In the genomic region with DNA sequence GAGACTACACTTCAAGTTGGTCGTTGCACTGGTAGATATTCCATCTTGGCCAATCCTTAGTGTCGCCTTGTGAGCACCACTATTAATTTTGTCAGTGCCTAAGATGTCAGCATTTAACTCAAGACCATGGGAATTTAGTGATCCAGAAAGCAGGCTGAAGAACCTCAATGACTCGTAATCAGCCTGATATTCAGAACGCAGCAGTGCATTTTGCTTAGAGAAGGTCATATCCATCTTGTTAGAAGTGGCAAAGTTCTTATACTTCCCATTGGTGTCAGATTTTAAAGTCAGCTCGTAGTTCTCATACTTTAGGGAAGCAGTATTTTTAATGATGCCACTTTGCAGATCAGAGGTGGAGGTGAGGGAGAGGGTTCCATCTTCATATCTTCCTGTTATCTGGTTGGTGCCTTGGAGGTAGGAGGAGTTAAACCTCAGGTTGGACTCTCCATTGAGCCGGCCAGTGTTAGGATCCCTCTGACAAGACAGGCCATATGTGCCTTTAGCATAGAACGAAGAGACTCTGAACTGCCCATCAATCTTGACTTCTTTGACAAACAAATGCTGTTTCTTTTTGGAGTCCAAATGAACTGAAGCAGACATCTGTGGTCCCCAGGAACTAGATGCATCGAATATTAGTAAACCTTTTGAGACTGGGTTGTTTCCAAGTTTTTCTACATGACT, we compare ENCODE assay signal across 1 cellular context.
TF ChIP-seq lines count a peak whose summit lies in the region.

No MANE protein-coding gene starts in this region.

TF ChIP-seq in HepG2, 621 proteins besides CTCF, POLR2A, EP300 and RAD21 (continued from another document and continues in another):
- TF ChIP-seq, protein P1, sequence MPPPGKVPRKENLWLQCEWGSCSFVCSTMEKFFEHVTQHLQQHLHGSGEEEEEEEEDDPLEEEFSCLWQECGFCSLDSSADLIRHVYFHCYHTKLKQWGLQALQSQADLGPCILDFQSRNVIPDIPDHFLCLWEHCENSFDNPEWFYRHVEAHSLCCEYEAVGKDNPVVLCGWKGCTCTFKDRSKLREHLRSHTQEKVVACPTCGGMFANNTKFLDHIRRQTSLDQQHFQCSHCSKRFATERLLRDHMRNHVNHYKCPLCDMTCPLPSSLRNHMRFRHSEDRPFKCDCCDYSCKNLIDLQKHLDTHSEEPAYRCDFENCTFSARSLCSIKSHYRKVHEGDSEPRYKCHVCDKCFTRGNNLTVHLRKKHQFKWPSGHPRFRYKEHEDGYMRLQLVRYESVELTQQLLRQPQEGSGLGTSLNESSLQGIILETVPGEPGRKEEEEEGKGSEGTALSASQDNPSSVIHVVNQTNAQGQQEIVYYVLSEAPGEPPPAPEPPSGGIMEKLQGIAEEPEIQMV (CRISPR knock-in tag; IDR thresholded peaks at IDR 0.05; ENCODE audit: low read depth): no peak
- TF ChIP-seq SP140L (CRISPR knock-in tag; IDR thresholded peaks at IDR 0.05; ENCODE audit: borderline replicate concordance) (no peak), RBM22 (optimal IDR thresholded peaks at IDR 0.05; ENCODE audit: low read length) (peak; percentile 94), SOX13 (IDR thresholded peaks at IDR 0.05) (no peak), SOX13 (CRISPR knock-in tag; conservative IDR thresholded peaks at IDR 0.05 in 1 of 2, IDR thresholded peaks at IDR 0.05 in 1 of 2) (no peak), HNF4A (CRISPR knock-in tag; IDR thresholded peaks at IDR 0.05) (no peak), AGO2 (optimal IDR thresholded peaks at IDR 0.05; ENCODE audit: low read depth, low read length) (peak; percentile 72), NBN (conservative IDR thresholded peaks at IDR 0.05) (no peak), ZNF7 (CRISPR knock-in tag; IDR thresholded peaks at IDR 0.05) (no peak), PHF5A (CRISPR knock-in tag; IDR thresholded peaks at IDR 0.05; ENCODE audit: low read depth, unreplicated experiment) (peak; percentile 74), SSRP1 (CRISPR knock-in tag; IDR thresholded peaks at IDR 0.05) (peak; percentile 87; the same call in 1 of the 2 replicates), RFX1 (IDR thresholded peaks at IDR 0.05) (no peak)
- TF ChIP-seq, protein P2, sequence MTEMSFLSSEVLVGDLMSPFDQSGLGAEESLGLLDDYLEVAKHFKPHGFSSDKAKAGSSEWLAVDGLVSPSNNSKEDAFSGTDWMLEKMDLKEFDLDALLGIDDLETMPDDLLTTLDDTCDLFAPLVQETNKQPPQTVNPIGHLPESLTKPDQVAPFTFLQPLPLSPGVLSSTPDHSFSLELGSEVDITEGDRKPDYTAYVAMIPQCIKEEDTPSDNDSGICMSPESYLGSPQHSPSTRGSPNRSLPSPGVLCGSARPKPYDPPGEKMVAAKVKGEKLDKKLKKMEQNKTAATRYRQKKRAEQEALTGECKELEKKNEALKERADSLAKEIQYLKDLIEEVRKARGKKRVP (CRISPR knock-in tag; IDR thresholded peaks at IDR 0.05): 0 out of 4 replicates have a peak, but pooled peaks of 1 of the 2 experiments have one; percentile 9
- TF ChIP-seq, protein P3, sequence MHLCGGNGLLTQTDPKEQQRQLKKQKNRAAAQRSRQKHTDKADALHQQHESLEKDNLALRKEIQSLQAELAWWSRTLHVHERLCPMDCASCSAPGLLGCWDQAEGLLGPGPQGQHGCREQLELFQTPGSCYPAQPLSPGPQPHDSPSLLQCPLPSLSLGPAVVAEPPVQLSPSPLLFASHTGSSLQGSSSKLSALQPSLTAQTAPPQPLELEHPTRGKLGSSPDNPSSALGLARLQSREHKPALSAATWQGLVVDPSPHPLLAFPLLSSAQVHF (CRISPR knock-in tag; IDR thresholded peaks at IDR 0.05): 0 out of 2 replicates have a peak, but pooled peaks have one; percentile 11
- TF ChIP-seq, protein P4, sequence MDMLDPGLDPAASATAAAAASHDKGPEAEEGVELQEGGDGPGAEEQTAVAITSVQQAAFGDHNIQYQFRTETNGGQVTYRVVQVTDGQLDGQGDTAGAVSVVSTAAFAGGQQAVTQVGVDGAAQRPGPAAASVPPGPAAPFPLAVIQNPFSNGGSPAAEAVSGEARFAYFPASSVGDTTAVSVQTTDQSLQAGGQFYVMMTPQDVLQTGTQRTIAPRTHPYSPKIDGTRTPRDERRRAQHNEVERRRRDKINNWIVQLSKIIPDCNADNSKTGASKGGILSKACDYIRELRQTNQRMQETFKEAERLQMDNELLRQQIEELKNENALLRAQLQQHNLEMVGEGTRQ (IDR thresholded peaks at IDR 0.05; ENCODE audit: low read depth, low read length): no peak
- TF ChIP-seq, protein P4 (CRISPR knock-in tag; IDR thresholded peaks at IDR 0.05; ENCODE audit: borderline replicate concordance): no peak
- TF ChIP-seq, protein P5, sequence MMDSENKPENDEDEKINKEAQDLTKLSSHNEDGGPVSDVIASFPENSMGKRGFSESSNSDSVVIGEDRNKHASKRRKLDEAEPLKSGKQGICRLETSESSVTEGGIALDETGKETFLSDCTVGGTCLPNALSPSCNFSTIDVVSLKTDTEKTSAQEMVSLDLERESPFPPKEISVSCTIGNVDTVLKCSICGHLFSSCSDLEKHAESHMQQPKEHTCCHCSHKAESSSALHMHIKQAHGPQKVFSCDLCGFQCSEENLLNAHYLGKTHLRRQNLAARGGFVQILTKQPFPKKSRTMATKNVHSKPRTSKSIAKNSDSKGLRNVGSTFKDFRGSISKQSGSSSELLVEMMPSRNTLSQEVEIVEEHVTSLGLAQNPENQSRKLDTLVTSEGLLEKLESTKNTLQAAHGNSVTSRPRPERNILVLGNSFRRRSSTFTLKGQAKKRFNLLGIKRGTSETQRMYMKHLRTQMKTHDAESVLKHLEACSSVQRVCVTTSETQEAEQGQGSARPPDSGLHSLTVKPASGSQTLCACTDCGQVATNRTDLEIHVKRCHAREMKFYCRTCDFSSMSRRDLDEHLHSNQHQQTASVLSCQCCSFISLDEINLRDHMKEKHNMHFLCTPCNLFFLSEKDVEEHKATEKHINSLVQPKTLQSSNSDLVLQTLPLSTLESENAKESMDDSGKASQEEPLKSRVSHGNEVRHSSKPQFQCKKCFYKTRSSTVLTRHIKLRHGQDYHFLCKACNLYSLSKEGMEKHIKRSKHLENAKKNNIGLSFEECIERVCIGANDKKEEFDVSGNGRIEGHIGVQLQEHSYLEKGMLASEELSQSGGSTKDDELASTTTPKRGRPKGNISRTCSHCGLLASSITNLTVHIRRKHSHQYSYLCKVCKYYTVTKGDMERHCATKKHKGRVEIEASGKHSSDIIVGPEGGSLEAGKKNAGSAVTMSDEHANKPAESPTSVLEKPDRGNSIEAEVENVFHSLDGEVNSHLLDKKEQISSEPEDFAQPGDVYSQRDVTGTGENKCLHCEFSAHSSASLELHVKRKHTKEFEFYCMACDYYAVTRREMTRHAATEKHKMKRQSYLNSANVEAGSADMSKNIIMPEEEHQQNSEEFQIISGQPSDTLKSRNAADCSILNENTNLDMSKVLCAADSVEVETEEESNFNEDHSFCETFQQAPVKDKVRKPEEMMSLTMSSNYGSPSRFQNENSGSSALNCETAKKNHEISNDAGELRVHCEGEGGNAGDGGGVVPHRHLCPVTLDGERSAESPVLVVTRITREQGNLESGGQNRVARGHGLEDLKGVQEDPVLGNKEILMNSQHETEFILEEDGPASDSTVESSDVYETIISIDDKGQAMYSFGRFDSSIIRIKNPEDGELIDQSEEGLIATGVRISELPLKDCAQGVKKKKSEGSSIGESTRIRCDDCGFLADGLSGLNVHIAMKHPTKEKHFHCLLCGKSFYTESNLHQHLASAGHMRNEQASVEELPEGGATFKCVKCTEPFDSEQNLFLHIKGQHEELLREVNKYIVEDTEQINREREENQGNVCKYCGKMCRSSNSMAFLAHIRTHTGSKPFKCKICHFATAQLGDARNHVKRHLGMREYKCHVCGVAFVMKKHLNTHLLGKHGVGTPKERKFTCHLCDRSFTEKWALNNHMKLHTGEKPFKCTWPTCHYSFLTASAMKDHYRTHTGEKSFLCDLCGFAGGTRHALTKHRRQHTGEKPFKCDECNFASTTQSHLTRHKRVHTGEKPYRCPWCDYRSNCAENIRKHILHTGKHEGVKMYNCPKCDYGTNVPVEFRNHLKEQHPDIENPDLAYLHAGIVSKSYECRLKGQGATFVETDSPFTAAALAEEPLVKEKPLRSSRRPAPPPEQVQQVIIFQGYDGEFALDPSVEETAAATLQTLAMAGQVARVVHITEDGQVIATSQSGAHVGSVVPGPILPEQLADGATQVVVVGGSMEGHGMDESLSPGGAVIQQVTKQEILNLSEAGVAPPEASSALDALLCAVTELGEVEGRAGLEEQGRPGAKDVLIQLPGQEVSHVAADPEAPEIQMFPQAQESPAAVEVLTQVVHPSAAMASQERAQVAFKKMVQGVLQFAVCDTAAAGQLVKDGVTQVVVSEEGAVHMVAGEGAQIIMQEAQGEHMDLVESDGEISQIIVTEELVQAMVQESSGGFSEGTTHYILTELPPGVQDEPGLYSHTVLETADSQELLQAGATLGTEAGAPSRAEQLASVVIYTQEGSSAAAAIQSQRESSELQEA (CRISPR knock-in tag; IDR thresholded peaks at IDR 0.05; ENCODE audit: not compliant biosample characterization): no peak
- TF ChIP-seq, protein P6, sequence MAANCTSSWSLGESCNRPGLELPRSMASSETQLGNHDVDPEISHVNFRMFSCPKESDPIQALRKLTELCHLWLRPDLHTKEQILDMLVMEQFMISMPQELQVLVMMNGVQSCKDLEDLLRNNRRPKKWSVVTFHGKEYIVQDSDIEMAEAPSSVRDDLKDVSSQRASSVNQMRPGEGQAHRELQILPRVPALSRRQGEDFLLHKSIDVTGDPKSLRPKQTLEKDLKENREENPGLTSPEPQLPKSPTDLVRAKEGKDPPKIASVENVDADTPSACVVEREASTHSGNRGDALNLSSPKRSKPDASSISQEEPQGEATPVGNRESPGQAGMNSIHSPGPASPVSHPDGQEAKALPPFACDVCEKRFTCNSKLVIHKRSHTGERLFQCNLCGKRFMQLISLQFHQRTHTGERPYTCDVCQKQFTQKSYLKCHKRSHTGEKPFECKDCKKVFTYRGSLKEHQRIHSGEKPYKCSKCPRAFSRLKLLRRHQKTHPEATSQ (CRISPR knock-in tag; IDR thresholded peaks at IDR 0.05; ENCODE audit: borderline replicate concordance): 0 out of 2 replicates have a peak, but pooled peaks have one; percentile 11
- TF ChIP-seq, protein P7, sequence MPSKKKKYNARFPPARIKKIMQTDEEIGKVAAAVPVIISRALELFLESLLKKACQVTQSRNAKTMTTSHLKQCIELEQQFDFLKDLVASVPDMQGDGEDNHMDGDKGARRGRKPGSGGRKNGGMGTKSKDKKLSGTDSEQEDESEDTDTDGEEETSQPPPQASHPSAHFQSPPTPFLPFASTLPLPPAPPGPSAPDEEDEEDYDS (CRISPR knock-in tag; IDR thresholded peaks at IDR 0.05): no peak
- TF ChIP-seq, protein P8, sequence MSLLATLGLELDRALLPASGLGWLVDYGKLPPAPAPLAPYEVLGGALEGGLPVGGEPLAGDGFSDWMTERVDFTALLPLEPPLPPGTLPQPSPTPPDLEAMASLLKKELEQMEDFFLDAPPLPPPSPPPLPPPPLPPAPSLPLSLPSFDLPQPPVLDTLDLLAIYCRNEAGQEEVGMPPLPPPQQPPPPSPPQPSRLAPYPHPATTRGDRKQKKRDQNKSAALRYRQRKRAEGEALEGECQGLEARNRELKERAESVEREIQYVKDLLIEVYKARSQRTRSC (CRISPR knock-in tag; IDR thresholded peaks at IDR 0.05; ENCODE audit: low read depth): peak; percentile 85; the same call in 1 of the 2 replicates
- TF ChIP-seq, protein P9, sequence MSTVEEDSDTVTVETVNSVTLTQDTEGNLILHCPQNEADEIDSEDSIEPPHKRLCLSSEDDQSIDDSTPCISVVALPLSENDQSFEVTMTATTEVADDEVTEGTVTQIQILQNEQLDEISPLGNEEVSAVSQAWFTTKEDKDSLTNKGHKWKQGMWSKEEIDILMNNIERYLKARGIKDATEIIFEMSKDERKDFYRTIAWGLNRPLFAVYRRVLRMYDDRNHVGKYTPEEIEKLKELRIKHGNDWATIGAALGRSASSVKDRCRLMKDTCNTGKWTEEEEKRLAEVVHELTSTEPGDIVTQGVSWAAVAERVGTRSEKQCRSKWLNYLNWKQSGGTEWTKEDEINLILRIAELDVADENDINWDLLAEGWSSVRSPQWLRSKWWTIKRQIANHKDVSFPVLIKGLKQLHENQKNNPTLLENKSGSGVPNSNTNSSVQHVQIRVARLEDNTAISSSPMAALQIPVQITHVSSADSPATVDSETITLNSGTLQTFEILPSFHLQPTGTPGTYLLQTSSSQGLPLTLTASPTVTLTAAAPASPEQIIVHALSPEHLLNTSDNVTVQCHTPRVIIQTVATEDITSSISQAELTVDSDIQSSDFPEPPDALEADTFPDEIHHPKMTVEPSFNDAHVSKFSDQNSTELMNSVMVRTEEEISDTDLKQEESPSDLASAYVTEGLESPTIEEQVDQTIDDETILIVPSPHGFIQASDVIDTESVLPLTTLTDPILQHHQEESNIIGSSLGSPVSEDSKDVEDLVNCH (CRISPR knock-in tag; IDR thresholded peaks at IDR 0.05): no peak
- TF ChIP-seq, protein P10, sequence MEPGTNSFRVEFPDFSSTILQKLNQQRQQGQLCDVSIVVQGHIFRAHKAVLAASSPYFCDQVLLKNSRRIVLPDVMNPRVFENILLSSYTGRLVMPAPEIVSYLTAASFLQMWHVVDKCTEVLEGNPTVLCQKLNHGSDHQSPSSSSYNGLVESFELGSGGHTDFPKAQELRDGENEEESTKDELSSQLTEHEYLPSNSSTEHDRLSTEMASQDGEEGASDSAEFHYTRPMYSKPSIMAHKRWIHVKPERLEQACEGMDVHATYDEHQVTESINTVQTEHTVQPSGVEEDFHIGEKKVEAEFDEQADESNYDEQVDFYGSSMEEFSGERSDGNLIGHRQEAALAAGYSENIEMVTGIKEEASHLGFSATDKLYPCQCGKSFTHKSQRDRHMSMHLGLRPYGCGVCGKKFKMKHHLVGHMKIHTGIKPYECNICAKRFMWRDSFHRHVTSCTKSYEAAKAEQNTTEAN (CRISPR knock-in tag; conservative IDR thresholded peaks at IDR 0.05): no peak
- TF ChIP-seq, protein P11, sequence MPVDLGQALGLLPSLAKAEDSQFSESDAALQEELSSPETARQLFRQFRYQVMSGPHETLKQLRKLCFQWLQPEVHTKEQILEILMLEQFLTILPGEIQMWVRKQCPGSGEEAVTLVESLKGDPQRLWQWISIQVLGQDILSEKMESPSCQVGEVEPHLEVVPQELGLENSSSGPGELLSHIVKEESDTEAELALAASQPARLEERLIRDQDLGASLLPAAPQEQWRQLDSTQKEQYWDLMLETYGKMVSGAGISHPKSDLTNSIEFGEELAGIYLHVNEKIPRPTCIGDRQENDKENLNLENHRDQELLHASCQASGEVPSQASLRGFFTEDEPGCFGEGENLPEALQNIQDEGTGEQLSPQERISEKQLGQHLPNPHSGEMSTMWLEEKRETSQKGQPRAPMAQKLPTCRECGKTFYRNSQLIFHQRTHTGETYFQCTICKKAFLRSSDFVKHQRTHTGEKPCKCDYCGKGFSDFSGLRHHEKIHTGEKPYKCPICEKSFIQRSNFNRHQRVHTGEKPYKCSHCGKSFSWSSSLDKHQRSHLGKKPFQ (CRISPR knock-in tag; IDR thresholded peaks at IDR 0.05; ENCODE audit: insufficient replicate concordance): no peak
- TF ChIP-seq, protein P12, sequence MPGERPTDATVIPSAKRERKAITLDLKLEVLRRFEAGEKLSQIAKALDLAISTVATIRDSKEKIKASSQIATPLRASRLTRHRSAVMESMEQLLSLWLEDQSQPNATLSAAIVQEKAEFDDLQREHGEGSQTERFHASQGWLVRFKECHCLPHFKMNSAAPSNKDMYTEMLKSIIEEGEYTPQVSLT (CRISPR knock-in tag; IDR thresholded peaks at IDR 0.05; ENCODE audit: borderline replicate concordance, low read depth): no peak
